ENCODE assay signal across 17 cellular contexts in genomic region chr1:168513656-168514404, GRCh38. TPM values are rescaled to one million over a fixed set of nuclear protein-coding genes. Genes with fewer than 3 reads are reported as not detected.
A peak's percentile ranks its signal among the peaks of the same experiment; 100 is the strongest.
DNase-seq lines count a peak whose midpoint lies in the region; ATAC-seq and TF ChIP-seq lines count a peak whose summit lies in the region.
"Had no signal": no experiment of that assay in that cellular context is flagged by ENCODE, and none has a peak within 500 bp of the region (broad histone marks: within the 10 kb centered on the region; RNA-seq: fewer than 3 reads in every experiment).

No MANE protein-coding gene starts in this region.

- H3K4me1 ChIP-seq in CD4-positive, alpha-beta memory T cell (ENCODE audit: insufficient read depth, low read length) = peaks cover 49% of the 10 kb centered on the region
- peaks cover 0 to 7% (median 0%) of the 10 kb centered on the region in 4 donors for H3K4me1 ChIP-seq in Peyer's patch
- H3K4me1 ChIP-seq: body of pancreas had no signal

- H3K36me3 Mint-ChIP-seq in CD4-positive, alpha-beta memory T cell = no peaks in the 10 kb centered on the region
- peaks cover 13% of the 10 kb centered on the region for H3K36me3 Mint-ChIP-seq in central memory CD8-positive, alpha-beta T cell (ENCODE audit: insufficient read depth)
- no peaks in the 10 kb centered on the region for H3K36me3 Mint-ChIP-seq in natural killer cell
- H3K36me3 Mint-ChIP-seq in progenitor cell of endocrine pancreas (ENCODE audit: insufficient read depth) = no peaks in the 10 kb centered on the region

- ATAC-seq in central memory CD8-positive, alpha-beta T cell (replicated peaks; ENCODE audit: extremely low read depth, poor library complexity, severe bottlenecking) = no peak
- ATAC-seq in natural killer cell (no peak), GM18873 (IDR thresholded peaks at IDR 0.05; ENCODE audit: low FRiP score, unreplicated experiment) (no peak)
- ATAC-seq: body of pancreas had no signal

- H3K27ac Mint-ChIP-seq in CD4-positive, alpha-beta memory T cell = peak overlapping the region; percentile 81 to 90 (median 85)
- H3K27ac Mint-ChIP-seq in central memory CD8-positive, alpha-beta T cell (ENCODE audit: low read depth) = peak overlapping the region; percentile 82
- H3K27ac Mint-ChIP-seq in natural killer cell (peak overlapping the region; percentile 87 to 93), progenitor cell of endocrine pancreas (no peak overlapping the region)

- TF ChIP-seq POLR2A in Peyer's patch (IDR thresholded peaks at IDR 0.05) = no peak

- POLR2A ChIA-PET in CD4-positive, alpha-beta memory T cell (lab: Charles Lee; ENCODE audit: partially characterized antibody) = interaction anchor here (0.7 to 1.6 kb wide), 5 partner anchors 13 to 98 kb away, joined by 3 to 11 read pairs (median 3); no protein-coding TSS in a partner anchor

- no peaks in the 10 kb centered on the region for H3K9me3 Mint-ChIP-seq in CD4-positive, alpha-beta memory T cell
- H3K9me3 Mint-ChIP-seq in central memory CD8-positive, alpha-beta T cell = no peaks in the 10 kb centered on the region
- H3K9me3 Mint-ChIP-seq in natural killer cell (no peaks in the 10 kb centered on the region), progenitor cell of endocrine pancreas (ENCODE audit: low read depth) (no peaks in the 10 kb centered on the region)

- H3K4me3 Mint-ChIP-seq in CD4-positive, alpha-beta memory T cell = peak overlapping the region; percentile 51 to 78 (median 75)
- H3K4me3 Mint-ChIP-seq in central memory CD8-positive, alpha-beta T cell = peak overlapping the region; percentile 54
- H3K4me3 Mint-ChIP-seq in natural killer cell (peak overlapping the region; percentile 69), progenitor cell of endocrine pancreas (ENCODE audit: low read depth) (no peak overlapping the region)

- no peak for DNase-seq in CD4-positive, alpha-beta memory T cell
- DNase-seq in Peyer's patch = no peak
- DNase-seq in central memory CD8-positive, alpha-beta T cell (ENCODE audit: low spot score in 2 of 2) = no peak
- no peak for DNase-seq in natural killer cell
- no peak for DNase-seq in progenitor cell of endocrine pancreas (ENCODE audit: low spot score, unreplicated experiment)
- DNase-seq in NCI-H2081 (lab: John Stamatoyannopoulos, UW) = no peak
- no peak for DNase-seq in NCI-H510A treated with DMSO at 0.1 percent for 48 hours (lab: John Stamatoyannopoulos, UW)
- DNase-seq: body of pancreas; effector CD4-positive, alpha-beta T cell; GM23248; NCI-H1092 treated with DMSO at 0.1 percent for 48 hours; NCI-H226; SK-N-SH had no signal

- no peak overlapping the region for H3K4me3 ChIP-seq in CD4-positive, alpha-beta memory T cell (ENCODE audit: low read length in 2 of 2)
- no peak overlapping the region for H3K4me3 ChIP-seq in Peyer's patch
- H3K4me3 ChIP-seq: body of pancreas, GM23248 had no signal

- intact Hi-C loops in CD4-positive, alpha-beta memory T cell (cut with micrococcal nuclease) = loop anchor here (2.0 to 5.0 kb wide), 2 partner anchors 17 to 47 kb away; no protein-coding TSS in a partner anchor
- intact Hi-C loops in natural killer cell (cut with micrococcal nuclease) = loop anchor here (2.0 to 5.0 kb wide), 3 partner anchors 43 to 152 kb away; no protein-coding TSS in a partner anchor

- H3K4me1 Mint-ChIP-seq in CD4-positive, alpha-beta memory T cell = peaks cover 43 to 70% (median 53%) of the 10 kb centered on the region in 4 donors
- H3K4me1 Mint-ChIP-seq in central memory CD8-positive, alpha-beta T cell = peaks cover 70% of the 10 kb centered on the region
- H3K4me1 Mint-ChIP-seq in natural killer cell = peaks cover 79% of the 10 kb centered on the region in 2 donors
- H3K4me1 Mint-ChIP-seq in progenitor cell of endocrine pancreas (ENCODE audit: low read depth) = peaks cover 5% of the 10 kb centered on the region

- no peaks in the 10 kb centered on the region for H3K9me3 ChIP-seq in CD4-positive, alpha-beta memory T cell (ENCODE audit: control insufficient read depth in 1 of 2, low read length in 2 of 2)
- H3K9me3 ChIP-seq in Peyer's patch = no peaks in the 10 kb centered on the region
- H3K9me3 ChIP-seq: body of pancreas, SK-N-SH had no signal

- H3K27ac ChIP-seq in CD4-positive, alpha-beta memory T cell (ENCODE audit: low read depth, low read length) = no peak overlapping the region
- H3K27ac ChIP-seq in Peyer's patch = peak overlapping the region; percentile 16 to 70 (median 36)
- H3K27ac ChIP-seq: body of pancreas, GM23248 had no signal

- H3K27me3 ChIP-seq in CD4-positive, alpha-beta memory T cell (ENCODE audit: insufficient read depth, low read length) = no peaks in the 10 kb centered on the region
- no peaks in the 10 kb centered on the region for H3K27me3 ChIP-seq in Peyer's patch
- H3K27me3 ChIP-seq: body of pancreas had no signal

- H3K36me3 ChIP-seq in CD4-positive, alpha-beta memory T cell (ENCODE audit: insufficient read depth, low read length) = no peaks in the 10 kb centered on the region
- H3K36me3 ChIP-seq in Peyer's patch = no peaks in the 10 kb centered on the region

- CTCF ChIA-PET in CD4-positive, alpha-beta memory T cell (lab: Charles Lee; ENCODE audit: partially characterized antibody) = interaction anchor here (0.8 to 1.6 kb wide), 4 partner anchors 10 to 45 kb away, joined by 3 to 5 read pairs (median 4); no protein-coding TSS in a partner anchor

- H3K27me3 Mint-ChIP-seq in CD4-positive, alpha-beta memory T cell = no peaks in the 10 kb centered on the region
- no peaks in the 10 kb centered on the region for H3K27me3 Mint-ChIP-seq in central memory CD8-positive, alpha-beta T cell
- no peaks in the 10 kb centered on the region for H3K27me3 Mint-ChIP-seq in natural killer cell (ENCODE audit: low read depth in 2 of 2)
- H3K27me3 Mint-ChIP-seq in progenitor cell of endocrine pancreas = no peaks in the 10 kb centered on the region

- TF ChIP-seq CTCF in Peyer's patch (IDR thresholded peaks at IDR 0.05) (no peak), natural killer cell (IDR thresholded peaks at IDR 0.05) (no peak), progenitor cell of endocrine pancreas (IDR thresholded peaks at IDR 0.05; ENCODE audit: unreplicated experiment) (no peak)

RNA-seq across cellular contexts. Expression of gene XCL2, which starts 30.0 kb away (rescaled TPM):
- not detected for total RNA-seq in CD4-positive, alpha-beta memory T cell
- 1 to 10 TPM; 1.4 to 2.8 TPM for polyA plus RNA-seq in CD4-positive, alpha-beta memory T cell
- total RNA-seq in Peyer's patch (1 to 10 TPM in 1 of 4 donors, not detected in 3; 4.6 TPM), natural killer cell (100 to 1,000 TPM in 1 of 3 donors, 10 to 100 TPM in 2; 32.6 to 110 (median 92.9) TPM), progenitor cell of endocrine pancreas (not detected in 2 replicates)
- total RNA-seq: body of pancreas, frontal cortex, GM23248, HepG2, osteoblast had no signal
- polyA plus RNA-seq: GM23248, SK-N-SH had no signal

Comparison
In these comparisons a context has a peak if more than half of its experiments do, and no peak if none do; other contexts are left out.
1. RNA of gene XCL2, which starts 30.0 kb away (total RNA-seq): 32.6 to 110 TPM in natural killer cell; not detected in CD4-positive, alpha-beta memory T cell, 4.6 TPM in Peyer's patch and not detected in progenitor cell of endocrine pancreas; every median in the first group is over 4 times any median in the second.